In genomic region chr10:47646686-47647280, GRCh38 we compare ENCODE assay signal across 8 cellular contexts.
DNase-seq lines count a peak whose midpoint lies in the region; ATAC-seq, FAIRE-seq and TF ChIP-seq lines count a peak whose summit lies in the region.
"Not testable (repeated sequence)": the region's sequence is repeated elsewhere in the genome, so short reads cannot be mapped to it uniquely, and the experiment has no call there.

No MANE protein-coding gene starts in this region.

- not testable (repeated sequence) for H3K9me2 ChIP-seq in OCI-LY7 (ENCODE audit: insufficient read depth, low read length)

- H3K9me3 Mint-ChIP-seq in chondrocyte (ENCODE audit: low read depth): not testable (repeated sequence)

- peak; percentile 99 for FAIRE-seq in frontal cortex (lab: Jason Lieb, UNC)

- H3K4me3 ChIP-seq in OCI-LY7 (ENCODE audit: low read depth, low read length, poor library complexity, severe bottlenecking); mucosa of descending colon: not testable (repeated sequence)

- BruUV-seq in OCI-LY7 (replicated peaks; lab: Mats Ljungman, UMichigan): not testable (repeated sequence)

- not testable (repeated sequence) for H3K36me3 ChIP-seq in OCI-LY7 (ENCODE audit: insufficient read depth, low read length); mucosa of descending colon (ENCODE audit: low read depth)

- H3K4me1 Mint-ChIP-seq in chondrocyte (ENCODE audit: low read depth): not testable (repeated sequence)

- H3K9me3 ChIP-seq in OCI-LY7 (ENCODE audit: low read length); mucosa of descending colon: not testable (repeated sequence)

- POLR2A ChIA-PET in OCI-LY7 (lab: Charles Lee): not testable (repeated sequence)

- H3K27me3 Mint-ChIP-seq in chondrocyte (ENCODE audit: low read depth): not testable (repeated sequence)

- peak; percentile 20 for TF ChIP-seq CTCF in GM12873 (IDR thresholded peaks at IDR 0.05; ENCODE audit: insufficient read depth, low read depth, low read length, missing control alignments)
- peak; percentile 60; the same call in 1 of the 2 replicates for TF ChIP-seq CTCF in OCI-LY7 (conservative IDR thresholded peaks at IDR 0.05; ENCODE audit: low read length)
- peak; percentile 78 for TF ChIP-seq CTCF in chondrocyte (IDR thresholded peaks at IDR 0.05)
- not testable (repeated sequence) for TF ChIP-seq CTCF in mucosa of descending colon (IDR thresholded peaks at IDR 0.05)

- not testable (repeated sequence) for H3K36me3 Mint-ChIP-seq in chondrocyte (ENCODE audit: low read depth)

- CTCF ChIA-PET in OCI-LY7 (lab: Charles Lee; ENCODE audit: unreplicated experiment): not testable (repeated sequence)

- H3K79me2 ChIP-seq in OCI-LY7 (ENCODE audit: insufficient read depth, low read depth, low read length): not testable (repeated sequence)

- H3K4me3 Mint-ChIP-seq in chondrocyte (ENCODE audit: unreplicated experiment): not testable (repeated sequence)

- H3K4me1 ChIP-seq in OCI-LY7 (ENCODE audit: insufficient read depth, low read length, poor library complexity, severe bottlenecking); mucosa of descending colon (ENCODE audit: low read depth): not testable (repeated sequence)

- H2AFZ ChIP-seq in OCI-LY7 (ENCODE audit: low read length): not testable (repeated sequence)

- not testable (repeated sequence) for H3K27ac Mint-ChIP-seq in chondrocyte (ENCODE audit: unreplicated experiment)

- DNase-seq in Ammon's horn (ENCODE audit: low spot score) (peak; percentile 73), OCI-LY7 (ENCODE audit: low spot score) (peak; percentile 54), activated T-cell treated with anti-CD3 and anti-CD28 coated beads for 4 hours (peak; percentile 4), mucosa of descending colon (peak in 1 of 3 donors; percentile 46)
- DNase-seq in chondrocyte (ENCODE audit: low spot score); frontal cortex (ENCODE audit: low spot score in 2 of 2): not testable (repeated sequence)
- peak; percentile 32 for DNase-seq in stimulated activated CD4-positive, alpha-beta T cell treated with anti-CD3 and anti-CD28 coated beads, Interleukin-15, amount 100 ng/mL, for 24 hours

- ATAC-seq in mucosa of descending colon: peak; percentile 47

- not testable (repeated sequence) for H3K27ac ChIP-seq in OCI-LY7 (ENCODE audit: low read depth, low read length, poor library complexity, severe bottlenecking)

- not testable (repeated sequence) for H3K4me2 ChIP-seq in OCI-LY7 (ENCODE audit: low read length)

- intact Hi-C loops in OCI-LY7 (cut with micrococcal nuclease; ENCODE audit: unreplicated experiment); mucosa of descending colon (cut with DNase I, micrococcal nuclease): not testable (repeated sequence)

- H4K20me1 ChIP-seq in OCI-LY7 (ENCODE audit: insufficient read depth, low read length): not testable (repeated sequence)
